8 cellular contexts compared by ENCODE assay signal in the genomic region with DNA sequence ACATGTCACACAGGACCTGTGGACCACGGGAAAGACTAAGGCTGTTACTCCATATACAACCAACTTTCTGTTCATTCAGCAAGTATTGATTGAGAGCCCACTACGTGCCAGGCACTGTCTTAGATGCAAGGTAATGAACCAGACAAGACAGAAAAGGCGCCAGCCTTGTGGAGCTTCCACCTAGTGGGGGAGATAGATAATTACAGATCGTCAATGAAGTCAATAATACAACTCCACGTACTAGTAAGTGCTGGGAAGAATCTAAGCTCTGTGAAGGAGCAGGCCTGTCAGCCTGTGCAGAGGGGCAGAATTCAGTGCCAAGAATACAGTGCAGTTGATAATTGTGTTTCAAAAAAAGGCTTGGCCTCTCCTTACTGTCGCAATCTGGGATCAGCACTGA.
DNase-seq lines count a peak whose midpoint lies in the region; TF ChIP-seq lines count a peak whose summit lies in the region.

No MANE protein-coding gene starts in this region.

- no peaks in the 10 kb centered on the region for H3K9me2 ChIP-seq in PC-9 (ENCODE audit: insufficient read depth)

- no peaks in the 10 kb centered on the region for H3K4me1 ChIP-seq in PC-9 (replicated peaks; ENCODE audit: insufficient read depth)

- H2AFZ ChIP-seq in PC-9, result no peak overlapping the region

- H3K27me3 ChIP-seq in WERI-Rb-1 (ENCODE audit: insufficient read depth, low read depth, severe bottlenecking) (no peaks in the 10 kb centered on the region), PC-9 (ENCODE audit: insufficient read depth, low read depth) (no peaks in the 10 kb centered on the region)

- H3K27ac ChIP-seq in 22Rv1 (no peak overlapping the region), WERI-Rb-1 (no peak overlapping the region), PC-9 (no peak overlapping the region)

- CTCF ChIA-PET in PC-9 (lab: Charles Lee), result interaction anchor here (0.7 to 0.9 kb wide), 2 partner anchors 39 to 135 kb away, joined by 3 to 8 read pairs; no protein-coding TSS in a partner anchor

- DNase-seq in HCEC 1CT (peak; percentile 38), WERI-Rb-1 (no peak), iPS-NIHi7 (ENCODE audit: extremely low spot score) (peak; percentile 53), NCI-H1105 (lab: John Stamatoyannopoulos, UW) (no peak), PC-9 (no peak)
- DNase-seq in activated CD4-positive, CD25-positive, alpha-beta regulatory T cell treated with anti-CD3 and anti-CD28 coated beads, Interleukin-2, amount 50 U/mL, for 72 hours, result no peak
- DNase-seq in stimulated activated CD4-positive, alpha-beta T cell treated with anti-CD3 and anti-CD28 coated beads, Interleukin-4, amount 100 ng/mL, for 4 hours, result no peak

- no peaks in the 10 kb centered on the region for H3K79me2 ChIP-seq in PC-9 (ENCODE audit: low read depth)

- BruUV-seq in PC-9 (replicated peaks; lab: Mats Ljungman, UMichigan), result no TSS peak

- H3K9me3 ChIP-seq in WERI-Rb-1 (ENCODE audit: severe bottlenecking), result no peaks in the 10 kb centered on the region
- no peaks in the 10 kb centered on the region for H3K9me3 ChIP-seq in PC-9 (ENCODE audit: insufficient read depth, low read depth)

- no peak overlapping the region for H3K4me3 ChIP-seq in WERI-Rb-1 (ENCODE audit: low read depth, low read length)
- no peak overlapping the region for H3K4me3 ChIP-seq in PC-9

- POLR2A ChIA-PET in PC-9 (lab: Charles Lee; ENCODE audit: unreplicated experiment), result interaction anchor here (0.6 kb wide), 1 partner anchor 732 kb away, joined by 4 read pairs; no protein-coding TSS in a partner anchor

- TF ChIP-seq CTCF in 22Rv1 (IDR thresholded peaks at IDR 0.05) (peak; percentile 45), WERI-Rb-1 (IDR thresholded peaks at IDR 0.05; ENCODE audit: low read depth, low read length) (peak; percentile 38; the same call in 1 of the 2 replicates), PC-9 (conservative IDR thresholded peaks at IDR 0.05) (no peak)

- H3K36me3 ChIP-seq in WERI-Rb-1 (peaks cover 23% of the 10 kb centered on the region), PC-9 (ENCODE audit: low read depth) (no peaks in the 10 kb centered on the region)

- no peaks in the 10 kb centered on the region for H4K20me1 ChIP-seq in PC-9 (ENCODE audit: insufficient read depth)

- intact Hi-C loops in PC-9 (cut with micrococcal nuclease; ENCODE audit: unreplicated experiment), result loop anchor here (5.0 kb wide), 1 partner anchor 330 kb away; no protein-coding TSS in a partner anchor

- no peaks in the 10 kb centered on the region for H3F3A ChIP-seq in PC-9 (ENCODE audit: insufficient read depth, low read depth)

- H3K4me2 ChIP-seq in PC-9, result no peak overlapping the region

Comparison
In these comparisons a context has a peak if more than half of its experiments do, and no peak if none do; other contexts are left out.
1. DNase-seq: peak in HCEC 1CT (single experiment) and iPS-NIHi7 (single experiment); none in WERI-Rb-1 (single experiment), NCI-H1105 (single experiment), PC-9 (0 of 2), activated CD4-positive, CD25-positive, alpha-beta regulatory T cell treated with anti-CD3 and anti-CD28 coated beads, Interleukin-2, amount 50 U/mL, for 72 hours (single experiment) and stimulated activated CD4-positive, alpha-beta T cell treated with anti-CD3 and anti-CD28 coated beads, Interleukin-4, amount 100 ng/mL, for 4 hours (0 of 2).